21 cellular contexts compared by ENCODE assay signal in genomic region chr9:136487672-136488071, GRCh38.
"Had no signal": no experiment of that assay in that cellular context is flagged by ENCODE, and none has a peak within 500 bp of the region (broad histone marks: within the 10 kb centered on the region; RNA-seq: fewer than 3 reads in every experiment).

No MANE protein-coding gene starts in this region.

- H3K9me3 ChIP-seq: esophagus muscularis mucosa, gastroesophageal sphincter, lower lobe of right lung, prostate gland, right lobe of liver, thoracic aorta, transverse colon, upper lobe of right lung, uterus had no signal

- ATAC-seq: foreskin keratinocyte; gastroesophageal sphincter; left colon; left ventricle myocardium superior; lower lobe of right lung; natural killer cell; stimulated activated naive B cell treated with anti-CD40 and anti-IgM and Interleukin-4, amounts not matched to agents 10 μg/mL and 1 μg/mL and 100 μg/mL, for 72 hours; upper lobe of right lung had no signal

- H3K4me3 ChIP-seq: esophagus muscularis mucosa, gastroesophageal sphincter, lower lobe of right lung, prostate gland, right lobe of liver, thoracic aorta, transverse colon, upper lobe of right lung, uterus had no signal

- H3K4me1 ChIP-seq: prostate gland had no signal

- H3K27ac ChIP-seq: esophagus muscularis mucosa, foreskin keratinocyte, gastroesophageal sphincter, lower lobe of right lung, prostate gland, right lobe of liver, thoracic aorta, transverse colon, upper lobe of right lung, uterus had no signal

- H3K36me3 ChIP-seq: esophagus muscularis mucosa, gastroesophageal sphincter, lower lobe of right lung, prostate gland, right lobe of liver, thoracic aorta, transverse colon, upper lobe of right lung, uterus had no signal

- H3K27me3 ChIP-seq: esophagus muscularis mucosa, gastroesophageal sphincter, right lobe of liver, transverse colon, upper lobe of right lung, uterus had no signal

- DNase-seq: effector CD8-positive, alpha-beta T cell; foreskin keratinocyte; immature natural killer cell; islet precursor cell; kidney glomerular epithelial cell; left colon; left ventricle myocardium superior; lower lobe of right lung; natural killer cell; small intestine; stimulated activated CD4-positive, alpha-beta T cell treated with anti-CD3 and anti-CD28 coated beads, Interleukin-15, amount 100 ng/mL, for 24 hours; stimulated activated CD4-positive, alpha-beta T cell treated with anti-CD3 and anti-CD28 coated beads, Interleukin-2, amount 100 ng/mL, for 48 hours; stimulated activated naive B cell treated with anti-CD40 and anti-IgM and Interleukin-4, amounts not matched to agents 10 μg/mL and 1 μg/mL and 100 μg/mL, for 72 hours; transverse colon; upper lobe of right lung; uterus had no signal
